In the genomic region with DNA sequence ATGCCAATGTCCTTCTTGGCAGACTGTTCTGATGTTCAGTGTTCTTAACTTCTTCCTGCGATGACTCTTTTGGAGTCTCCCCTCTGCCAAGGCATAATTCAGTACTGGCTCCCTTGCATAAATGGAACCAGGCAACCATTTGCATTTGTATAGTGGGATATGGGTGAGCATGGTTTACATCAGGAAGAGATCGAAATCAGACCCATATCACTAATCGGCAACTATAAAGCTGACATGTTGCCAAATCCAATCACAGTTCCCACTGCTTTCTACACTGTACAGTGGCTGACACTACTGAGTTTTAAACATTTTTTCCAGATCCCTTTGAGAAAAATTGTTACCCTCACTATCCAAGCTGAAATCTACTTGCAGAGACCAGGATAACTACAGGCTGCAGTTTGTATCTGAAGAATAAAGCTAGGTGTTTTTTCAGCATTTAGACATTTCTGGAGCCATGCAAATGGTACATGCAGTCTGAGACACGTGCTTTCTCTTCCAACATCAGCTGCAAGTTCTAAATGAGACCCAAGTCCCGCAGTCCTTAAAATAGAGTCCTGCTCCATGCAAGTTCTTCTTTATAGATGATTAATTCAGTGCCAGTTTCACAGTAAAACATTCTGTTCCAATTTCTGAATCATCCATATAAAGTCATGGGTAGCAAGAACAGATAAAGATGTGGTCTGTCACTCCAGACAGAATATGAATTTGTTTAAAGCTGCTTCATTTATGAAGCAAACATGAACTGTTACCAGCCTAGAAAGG, we compare ENCODE assay signal across 18 cellular contexts.
"Had no signal": no experiment of that assay in that cellular context is flagged by ENCODE, and none has a peak within 500 bp of the region (broad histone marks: within the 10 kb centered on the region; RNA-seq: fewer than 3 reads in every experiment).

No MANE protein-coding gene starts in this region.

- H3K27me3 ChIP-seq: brain microvascular endothelial cell, right atrium auricular region, transverse colon, vagina had no signal

- H3K27ac ChIP-seq: brain microvascular endothelial cell, right atrium auricular region, transverse colon, vagina had no signal

- H3K4me1 ChIP-seq: right atrium auricular region, transverse colon, vagina had no signal

- ATAC-seq: activated T-cell treated with anti-CD3 and anti-CD28 coated beads, Interleukin-2, amount 50 U/mL, for 4 hours; T-cell had no signal

- H3K4me3 ChIP-seq: right atrium auricular region, transverse colon, vagina had no signal

- DNase-seq: activated CD4-positive, alpha-beta T cell treated with anti-CD3 and anti-CD28 coated beads, Interleukin-2, amount 50 U/mL, for 48 hours; activated effector memory CD4-positive, alpha-beta T cell treated with anti-CD3 and anti-CD28 coated beads, Interleukin-2, amount 50 U/mL, for 16 hours; activated T-cell treated with anti-CD3 and anti-CD28 coated beads, Interleukin-2, amount 50 U/mL, for 4 hours; amniotic stem cell; brain microvascular endothelial cell; dermis blood vessel endothelial cell; mesendoderm; occipital lobe; small intestine; stimulated activated CD4-positive, alpha-beta T cell treated with anti-CD3 and anti-CD28 coated beads, Interleukin-4, amount 100 ng/mL, for 4 hours; stimulated activated CD8-positive, alpha-beta memory T cell treated with anti-CD3 and anti-CD28 coated beads, Interleukin-4, amount 100 ng/mL, for 48 hours; stimulated activated naive CD4-positive, alpha-beta T cell treated with Interleukin-2 at 50 U/mL for 16 hours; substantia nigra; T-cell; T1000; transverse colon had no signal

- H3K36me3 ChIP-seq: brain microvascular endothelial cell, right atrium auricular region, vagina had no signal

- H3K9me3 ChIP-seq: right atrium auricular region, transverse colon, vagina had no signal
